Comparison of ENCODE assay signal across 8 cellular contexts in genomic region chr11:63768232-63769043, GRCh38. TPM values are rescaled to one million over a fixed set of nuclear protein-coding genes. Genes with fewer than 3 reads are reported as not detected.
DNase-seq lines count a peak whose midpoint lies in the region; ATAC-seq, FAIRE-seq and TF ChIP-seq lines count a peak whose summit lies in the region.

TSS of gene ZFTA (minus strand) at chr11:63768775. CDS start at chr11:63768622, 153 bp downstream.

- H4K5ac ChIP-seq in H1 (ENCODE audit: insufficient read length, low read depth, low read length) = peak within 1 kb of the TSS; percentile 2

- ATAC-seq in HG02840 (IDR thresholded peaks at IDR 0.05; ENCODE audit: low FRiP score, unreplicated experiment) (peak; percentile 49), HG02870 (IDR thresholded peaks at IDR 0.05; ENCODE audit: unreplicated experiment) (no peak)
- ATAC-seq in activated CD8-positive, alpha-beta T cell treated with anti-CD3 and anti-CD28 coated beads, Interleukin-2, amount 10 ng/mL, durations not matched to agents 7 days and 5 days = peak; percentile 66

- H3K18ac ChIP-seq in H1 (ENCODE audit: extremely low read depth, low read length) (peak within 1 kb of the TSS; percentile 81), mesenchymal stem cell (ENCODE audit: low read depth in 1 of 2, low read length in 2 of 2) (peak within 1 kb of the TSS; percentile 86 to 93)

- peaks cover 9% of the 10 kb centered on the region for H3K79me1 ChIP-seq in H1 (ENCODE audit: low read depth, low read length)
- H3K79me1 ChIP-seq in mesenchymal stem cell (replicated peaks; ENCODE audit: low read length, poor library complexity, severe bottlenecking) = peaks cover 16% of the 10 kb centered on the region

- H3K23me2 ChIP-seq in H1 (ENCODE audit: low read depth, low read length) = peaks cover 11% of the 10 kb centered on the region

- H4K91ac ChIP-seq in H1 (replicated peaks; ENCODE audit: insufficient read length, low read length) (no peak within 1 kb of the TSS), mesenchymal stem cell (ENCODE audit: low read length) (peak within 1 kb of the TSS; percentile 79)

- H4K20me1 ChIP-seq in H1 (replicated peaks in 1 of 2; ENCODE audit: control insufficient read depth in 1 of 2, insufficient read depth in 2 of 2, low read length in 2 of 2) = peaks cover 12 to 13% of the 10 kb centered on the region in 2 experiments

- no peaks in the 10 kb centered on the region for H3K36me3 Mint-ChIP-seq in activated CD8-positive, alpha-beta T cell treated with anti-CD3 and anti-CD28 coated beads, Interleukin-2, amount 10 ng/mL, durations not matched to agents 7 days and 5 days (ENCODE audit: low read depth)

- 1% methylated on average over 21 of the region's 114 CpGs; no CpG with 5 or more reads in 1 of the 2 experiments for WGBS in H1 (ENCODE audit: extremely low coverage in 1 of 2, insufficient coverage in 1 of 2, insufficient read length in 1 of 2, insufficient replicate concordance in 2 of 2, low coverage in 1 of 2, low lambda C conversion rate in 2 of 2, missing lambda C conversion rate in 1 of 2), 2 experiments
- WGBS in mesenchymal stem cell = 0% methylated on average over 48 of the region's 114 CpGs

- peak within 1 kb of the TSS; percentile 83; the same call in 1 of the 2 replicates for H3K27ac ChIP-seq in H1 (ENCODE audit: low read depth, low read length)
- H3K27ac ChIP-seq in mesenchymal stem cell (ENCODE audit: low read length, poor library complexity, severe bottlenecking) = peak within 1 kb of the TSS; percentile 86

- peaks cover 0 to 21% of the 10 kb centered on the region in 2 experiments; a peak in 2 of 4 replicates for H3K79me2 ChIP-seq in H1 (ENCODE audit: control insufficient read depth in 1 of 2, insufficient read depth in 2 of 2, low read length in 2 of 2)

- H2BK12ac ChIP-seq in H1 (ENCODE audit: low read depth, low read length) = no peak within 1 kb of the TSS
- H2BK12ac ChIP-seq in mesenchymal stem cell (ENCODE audit: low read length in 2 of 2) = peak within 1 kb of the TSS in 1 of 2 experiments; percentile 81

- H3K23ac ChIP-seq in H1 (ENCODE audit: insufficient read length) (no peak within 1 kb of the TSS), mesenchymal stem cell (ENCODE audit: low read length in 2 of 2) (peak within 1 kb of the TSS in 1 of 2 experiments; percentile 49)

- peak within 1 kb of the TSS; percentile 66; the same call in 1 of the 2 replicates for H4K8ac ChIP-seq in H1 (ENCODE audit: extremely low read depth, insufficient read depth, low read length)
- H4K8ac ChIP-seq in mesenchymal stem cell (ENCODE audit: low read length) = peak within 1 kb of the TSS; percentile 85

- H2AK5ac ChIP-seq in H1 (ENCODE audit: low read depth, low read length) = no peak within 1 kb of the TSS
- peak within 1 kb of the TSS; percentile 10 for H2AK5ac ChIP-seq in mesenchymal stem cell (ENCODE audit: low read length, severe bottlenecking)

- TF ChIP-seq POLR2A in GM12892 (IDR thresholded peaks at IDR 0.05; ENCODE audit: low read depth, low read length) (no peak), H1 (IDR thresholded peaks at IDR 0.05; ENCODE audit: control extremely low read depth in 1 of 2, low read depth in 2 of 2, low read length in 2 of 2) (peak in 1 of 2 experiments; percentile 23; a peak in 1 of 3 replicates)

- H3K4ac ChIP-seq in H1 (replicated peaks; ENCODE audit: insufficient read length, low read depth, low read length) = peak within 1 kb of the TSS; percentile 47
- H3K4ac ChIP-seq in mesenchymal stem cell (ENCODE audit: low read depth in 1 of 2, low read length in 2 of 2) = peak within 1 kb of the TSS; percentile 76 to 84

- H2BK20ac ChIP-seq in H1 (ENCODE audit: low read length) = no peak within 1 kb of the TSS

- TF ChIP-seq EP300 in H1 (IDR thresholded peaks at IDR 0.05; ENCODE audit: borderline replicate concordance in 1 of 2, low read depth in 2 of 2, low read length in 2 of 2) = no peak

- CTCF ChIA-PET in activated CD8-positive, alpha-beta T cell treated with anti-CD3 and anti-CD28 coated beads, Interleukin-2, amount 10 ng/mL, durations not matched to agents 7 days and 5 days (lab: Charles Lee) = interaction anchor here (0.7 to 3.5 kb wide), 20 partner anchors 11 to 587 kb away, joined by 3 to 30 read pairs (median 4); no protein-coding TSS in a partner anchor
- CTCF ChIA-PET in H1 (lab: Charles Lee; ENCODE audit: partially characterized antibody) = interaction anchor here (0.7 to 2.2 kb wide), 22 partner anchors 10 to 865 kb away, joined by 3 to 9 read pairs (median 4); no protein-coding TSS in a partner anchor

- H2BK5ac ChIP-seq in H1 (ENCODE audit: low read depth, low read length) (peak within 1 kb of the TSS; percentile 52; the same call in 1 of the 2 replicates), mesenchymal stem cell (ENCODE audit: low read depth, low read length, poor library complexity, severe bottlenecking) (peak within 1 kb of the TSS; percentile 86)

- H3K36me3 ChIP-seq in H1 (ENCODE audit: control insufficient read depth in 2 of 4, insufficient read depth in 4 of 4, low read length in 3 of 4) (peaks cover 0 to 7% (median 0%) of the 10 kb centered on the region in 4 experiments; a peak in 2 of 8 replicates), mesenchymal stem cell (ENCODE audit: control insufficient read depth in 1 of 2, insufficient read depth in 2 of 2, low read depth in 1 of 2, low read length in 2 of 2) (peaks cover 0 to 26% of the 10 kb centered on the region in 2 experiments)

- no peak within 1 kb of the TSS for H2BK15ac ChIP-seq in H1 (ENCODE audit: low read length)
- peak within 1 kb of the TSS; percentile 97 for H2BK15ac ChIP-seq in mesenchymal stem cell (ENCODE audit: low read depth, poor library complexity, severe bottlenecking)

- peak; percentile 77 for DNase-seq in GM12892 (ENCODE audit: insufficient read length)
- peak; percentile 32 for DNase-seq in NCI-H510A (lab: John Stamatoyannopoulos, UW)
- peak; percentile 64 for DNase-seq in activated CD8-positive, alpha-beta T cell treated with anti-CD3 and anti-CD28 coated beads, Interleukin-2, amount 10 ng/mL, durations not matched to agents 7 days and 5 days
- peak in 1 of 2 experiments; percentile 90 for DNase-seq in H1 (ENCODE audit: low read depth in 1 of 2, low spot score in 2 of 2)
- peak; percentile 63 for DNase-seq in mesenchymal stem cell
- peak; percentile 31 to 43 for DNase-seq in stimulated activated CD8-positive, alpha-beta memory T cell treated with anti-CD3 and anti-CD28 coated beads, Interleukin-15, amount 100 ng/mL, for 48 hours (ENCODE audit: low read depth in 2 of 2)

- H3K14ac ChIP-seq in H1 (ENCODE audit: insufficient read length) = no peak within 1 kb of the TSS
- H3K14ac ChIP-seq in mesenchymal stem cell (ENCODE audit: low read length in 2 of 2) = peak within 1 kb of the TSS; percentile 76 to 85

- H3K9ac ChIP-seq in H1 (replicated peaks in 1 of 4; ENCODE audit: extremely low read depth in 1 of 4, low read depth in 3 of 4, low read length in 3 of 4) (peak within 1 kb of the TSS; percentile 46 to 93 (median 79); a peak in 6 of 7 replicates), mesenchymal stem cell (ENCODE audit: low read length) (peak within 1 kb of the TSS; percentile 92)

- H3K9me3 ChIP-seq in H1 (ENCODE audit: insufficient read depth in 2 of 2, low read depth in 1 of 2, low read length in 1 of 2) = no peaks in the 10 kb centered on the region
- H3K9me3 ChIP-seq in mesenchymal stem cell (ENCODE audit: control insufficient read depth, low read length) = no peaks in the 10 kb centered on the region

- H3K4me1 Mint-ChIP-seq in activated CD8-positive, alpha-beta T cell treated with anti-CD3 and anti-CD28 coated beads, Interleukin-2, amount 10 ng/mL, durations not matched to agents 7 days and 5 days (ENCODE audit: low read depth) = peaks cover 15% of the 10 kb centered on the region

- no peaks in the 10 kb centered on the region for H3K9me3 Mint-ChIP-seq in activated CD8-positive, alpha-beta T cell treated with anti-CD3 and anti-CD28 coated beads, Interleukin-2, amount 10 ng/mL, durations not matched to agents 7 days and 5 days (ENCODE audit: insufficient read depth)

- H3K4me2 ChIP-seq in H1 (ENCODE audit: insufficient read depth in 1 of 2, low read depth in 2 of 2, low read length in 2 of 2) = peak within 1 kb of the TSS; percentile 93 to 99
- peak within 1 kb of the TSS; percentile 94 for H3K4me2 ChIP-seq in mesenchymal stem cell (ENCODE audit: low read length, poor library complexity, severe bottlenecking)

- FAIRE-seq in GM12892 (lab: Jason Lieb, UNC) (peak; percentile 79), H1 (lab: Jason Lieb, UNC) (no peak)

- H3K27me3 Mint-ChIP-seq in activated CD8-positive, alpha-beta T cell treated with anti-CD3 and anti-CD28 coated beads, Interleukin-2, amount 10 ng/mL, durations not matched to agents 7 days and 5 days (ENCODE audit: low read depth) = peaks cover 27% of the 10 kb centered on the region

- no peak within 1 kb of the TSS for H2AFZ ChIP-seq in H1 (ENCODE audit: low read length)
- H2AFZ ChIP-seq in mesenchymal stem cell (ENCODE audit: low read depth, low read length) = peak within 1 kb of the TSS; percentile 64

- peak within 1 kb of the TSS; percentile 11 for H3K56ac ChIP-seq in H1 (replicated peaks; ENCODE audit: insufficient read length, low read depth, low read length)

- peak within 1 kb of the TSS; percentile 92 for H3K4me3 Mint-ChIP-seq in activated CD8-positive, alpha-beta T cell treated with anti-CD3 and anti-CD28 coated beads, Interleukin-2, amount 10 ng/mL, durations not matched to agents 7 days and 5 days

- H2BK120ac ChIP-seq in H1 (replicated peaks; ENCODE audit: low read depth, low read length) (no peak within 1 kb of the TSS), mesenchymal stem cell (ENCODE audit: low read depth, low read length) (peak within 1 kb of the TSS; percentile 97)

- H3K27me3 ChIP-seq in H1 (replicated peaks in 1 of 4; ENCODE audit: control insufficient read depth in 3 of 4, extremely low read depth in 1 of 4, insufficient read depth in 3 of 4, low read length in 3 of 4) = peaks cover 0 to 16% (median 13%) of the 10 kb centered on the region in 4 experiments; a peak in 6 of 7 replicates
- no peaks in the 10 kb centered on the region for H3K27me3 ChIP-seq in mesenchymal stem cell (ENCODE audit: control insufficient read depth in 1 of 2, insufficient read depth in 1 of 2, low read length in 2 of 2)

- POLR2A ChIA-PET in activated CD8-positive, alpha-beta T cell treated with anti-CD3 and anti-CD28 coated beads, Interleukin-2, amount 10 ng/mL, durations not matched to agents 7 days and 5 days (lab: Charles Lee) = interaction anchor here (2.4 kb wide), 1 partner anchor 87 kb away, joined by 6 read pairs; the partner anchor contains the start of gene RTN3
- POLR2A ChIA-PET in H1 (lab: Charles Lee; ENCODE audit: partially characterized antibody) = interaction anchor here (0.6 to 6.8 kb wide), 26 partner anchors 11 to 779 kb away, joined by 3 to 73 read pairs (median 4); partner anchors contain the start of genes RCOR2 and SPINDOC

- peak within 1 kb of the TSS; percentile 81 for H3K27ac Mint-ChIP-seq in activated CD8-positive, alpha-beta T cell treated with anti-CD3 and anti-CD28 coated beads, Interleukin-2, amount 10 ng/mL, durations not matched to agents 7 days and 5 days

- TF ChIP-seq RAD21 in H1 (IDR thresholded peaks at IDR 0.05 in 1 of 2, conservative IDR thresholded peaks at IDR 0.05 in 1 of 2; ENCODE audit: low read depth in 2 of 2, low read length in 2 of 2) = peak; percentile 55 to 78; a peak in 3 of 4 replicates

- peak within 1 kb of the TSS; percentile 57 to 96 (median 82) for H3K4me3 ChIP-seq in H1 (ENCODE audit: extremely low read depth in 1 of 4, insufficient read depth in 2 of 4, low read depth in 3 of 4, low read length in 4 of 4)
- peak within 1 kb of the TSS; percentile 88 to 94 for H3K4me3 ChIP-seq in mesenchymal stem cell (ENCODE audit: insufficient read depth in 1 of 2, low read depth in 1 of 2, low read length in 2 of 2)

- peak in 2 of 3 experiments; percentile 55 to 73; a peak in 3 of 4 replicates for TF ChIP-seq CTCF in H1 (IDR thresholded peaks at IDR 0.05; ENCODE audit: control extremely low read depth in 1 of 3, insufficient read depth in 1 of 3, low read depth in 1 of 3, low read length in 3 of 3)

- H3K4me1 ChIP-seq in H1 (replicated peaks in 1 of 4; ENCODE audit: control insufficient read depth in 3 of 4, insufficient read depth in 4 of 4, low read length in 3 of 4) (peaks cover 5 to 33% (median 26%) of the 10 kb centered on the region in 4 experiments), mesenchymal stem cell (ENCODE audit: control insufficient read depth, insufficient read depth, low read depth, low read length) (peaks cover 37% of the 10 kb centered on the region)

RNA-seq across cellular contexts. Expression of gene ZFTA, which starts in this region (rescaled TPM):
- polyA plus RNA-seq in GM12892 (2012; ENCODE audit: missing spikeins) = 2.4 TPM
- total RNA-seq in activated CD8-positive, alpha-beta T cell treated with anti-CD3 and anti-CD28 coated beads, Interleukin-2, amount 10 ng/mL, durations not matched to agents 7 days and 5 days = 1 to 10 TPM; 4.5 to 5.6 TPM
- 33.8 and 34.0 TPM in 2 replicates for total RNA-seq in H1 (2021; fragmentation: NEBNext Ultra II Directional; extraction: Animal tissue kit (Norgen Biotek cat#: 25700))
- polyA plus RNA-seq in H1 (2011; rRNA removed) = 9.5 and 15.4 TPM in 2 replicates
- polyA plus RNA-seq in H1 (2011; cell fraction: cytosol; rRNA removed) = 14.8 TPM
- polyA plus RNA-seq in H1 (2011; cell fraction: nucleus; rRNA removed) = 45.1 TPM
- polyA plus RNA-seq in H1 (2012, experiment 1 of 2) = 17.3 to 20.0 TPM (median 18.4 TPM) in 4 replicates
- 16.2 TPM for polyA plus RNA-seq in H1 (2012, experiment 2 of 2)
- polyA plus RNA-seq in H1 (2013, experiment 1 of 2) = 18.1 TPM
- polyA plus RNA-seq in H1 (2013, experiment 2 of 2) = 18.9 TPM
- polyA minus RNA-seq in H1 (2011; rRNA and poly(A)+ RNA removed) = 7.3 and 9.4 TPM in 2 replicates
- polyA minus RNA-seq in H1 (2011; cell fraction: cytosol; rRNA and poly(A)+ RNA removed) = 18.9 TPM
- polyA minus RNA-seq in H1 (2011; cell fraction: nucleus; rRNA and poly(A)+ RNA removed) = 50.1 TPM
- polyA plus RNA-seq in mesenchymal stem cell (2013, experiment 1 of 2) = 15.0 TPM
- 15.0 TPM for polyA plus RNA-seq in mesenchymal stem cell (2013, experiment 2 of 2)
